9 cellular contexts compared by ENCODE assay signal in genomic region chr7:712601-713457, GRCh38. TPM values are rescaled to one million over a fixed set of nuclear protein-coding genes. Genes with fewer than 3 reads are reported as not detected.
DNase-seq lines count a peak whose midpoint lies in the region; ATAC-seq and TF ChIP-seq lines count a peak whose summit lies in the region.
"Had no signal": no experiment of that assay in that cellular context is flagged by ENCODE, and none has a peak within 500 bp of the region (broad histone marks: within the 10 kb centered on the region; RNA-seq: fewer than 3 reads in every experiment).

No MANE protein-coding gene starts in this region.

- H3K4me3 Mint-ChIP-seq in neural progenitor cell: peak overlapping the region; percentile 77

- peak overlapping the region; percentile 61 for H3K4me2 ChIP-seq in neural progenitor cell

- H3K27ac Mint-ChIP-seq in neural progenitor cell: no peak overlapping the region

- H3K9me3 ChIP-seq in AG04450 (ENCODE audit: control insufficient read depth, insufficient read depth, low read length): peaks cover 4% of the 10 kb centered on the region; the same call in 1 of the 2 replicates
- H3K9me3 ChIP-seq in HEK293 (ENCODE audit: control insufficient read depth, insufficient read depth, low read depth, low read length): no peaks in the 10 kb centered on the region
- H3K9me3 ChIP-seq in effector memory CD4-positive, alpha-beta T cell (ENCODE audit: control insufficient read depth, low read length): no peaks in the 10 kb centered on the region
- H3K9me3 ChIP-seq in neural progenitor cell (ENCODE audit: low read depth): no peaks in the 10 kb centered on the region
- H3K9me3 ChIP-seq: pancreas had no signal

- no peaks in the 10 kb centered on the region for H3K9me3 Mint-ChIP-seq in neural progenitor cell

- peaks cover 3% of the 10 kb centered on the region for H3F3A ChIP-seq in neural progenitor cell (ENCODE audit: low read depth)

- TF ChIP-seq CTCF in AG04450 (IDR thresholded peaks at IDR 0.05; ENCODE audit: low read depth, low read length) (no peak), HEK293 (tag by site-specific recombination; IDR thresholded peaks at IDR 0.05) (no peak), neural progenitor cell (IDR thresholded peaks at IDR 0.05) (no peak), GM13977 (IDR thresholded peaks at IDR 0.05; ENCODE audit: extremely low read depth, insufficient read depth, missing control alignments) (no peak)

- H3K36me3 Mint-ChIP-seq in neural progenitor cell: peaks cover 6% of the 10 kb centered on the region

- no peaks in the 10 kb centered on the region for H3K79me2 ChIP-seq in neural progenitor cell (ENCODE audit: low read depth)

- ATAC-seq in HG02973 (IDR thresholded peaks at IDR 0.05; ENCODE audit: unreplicated experiment) (no peak), HG02678 (IDR thresholded peaks at IDR 0.05; ENCODE audit: unreplicated experiment) (no peak), GM21528 (IDR thresholded peaks at IDR 0.05; ENCODE audit: low FRiP score, unreplicated experiment) (no peak)

- no peak overlapping the region for H3K27ac ChIP-seq in AG04450 (ENCODE audit: low read depth, low read length)
- no peak overlapping the region for H3K27ac ChIP-seq in HEK293 (ENCODE audit: extremely low read depth, low read depth, low read length)
- no peak overlapping the region for H3K27ac ChIP-seq in effector memory CD4-positive, alpha-beta T cell (ENCODE audit: insufficient read depth, low read length, poor library complexity, severe bottlenecking)
- H3K27ac ChIP-seq in neural progenitor cell: no peak overlapping the region
- H3K27ac ChIP-seq: pancreas had no signal

- H3K27me3 ChIP-seq in AG04450 (ENCODE audit: control insufficient read depth, insufficient read depth, low read length) (peaks cover 2% of the 10 kb centered on the region), neural progenitor cell (no peaks in the 10 kb centered on the region)
- H3K27me3 ChIP-seq in effector memory CD4-positive, alpha-beta T cell (replicated peaks; ENCODE audit: control insufficient read depth, insufficient read depth, low read length, poor library complexity, severe bottlenecking): no peaks in the 10 kb centered on the region
- H3K27me3 ChIP-seq: pancreas had no signal

- DNase-seq in AG04450 (ENCODE audit: low read depth, low spot score): no peak
- DNase-seq in effector memory CD4-positive, alpha-beta T cell: no peak
- peak; percentile 51 for DNase-seq in neural progenitor cell (ENCODE audit: low spot score)
- DNase-seq in GM13977 (ENCODE audit: low spot score): no peak

- in situ Hi-C loops in GM13977 (cut with MboI; ENCODE audit: low pct_unique_long_range_greater_than_20kb, low sequenced_read_pairs, unreplicated experiment): no loop called here

- peaks cover 10% of the 10 kb centered on the region for H3K4me1 Mint-ChIP-seq in neural progenitor cell

- H3K36me3 ChIP-seq in HEK293 (ENCODE audit: control insufficient read depth in 2 of 2, insufficient read depth in 1 of 2, low read length in 2 of 2) (no peaks in the 10 kb centered on the region), neural progenitor cell (no peaks in the 10 kb centered on the region)
- H3K36me3 ChIP-seq in effector memory CD4-positive, alpha-beta T cell (ENCODE audit: control insufficient read depth, insufficient read depth, low read length): no peaks in the 10 kb centered on the region
- H3K36me3 ChIP-seq: pancreas had no signal

- H3K4me1 ChIP-seq in HEK293 (ENCODE audit: control insufficient read depth, insufficient read depth, low read length) (no peaks in the 10 kb centered on the region), neural progenitor cell (peaks cover 4% of the 10 kb centered on the region)
- peaks cover 8% of the 10 kb centered on the region for H3K4me1 ChIP-seq in effector memory CD4-positive, alpha-beta T cell (ENCODE audit: control insufficient read depth, insufficient read depth, low read length, poor library complexity, severe bottlenecking)
- H3K4me1 ChIP-seq: pancreas had no signal

- POLR2A ChIA-PET in AG04450 (lab: Yijun Ruan, JAX) (no interaction called here), HEK293 (lab: Yijun Ruan, JAX) (no interaction called here)

- no peak overlapping the region for H3K9ac ChIP-seq in neural progenitor cell

- H4K20me1 ChIP-seq in neural progenitor cell (ENCODE audit: low read depth): no peaks in the 10 kb centered on the region

- H3K4me3 ChIP-seq in AG04450 (ENCODE audit: low read depth, low read length) (peak overlapping the region; percentile 27), HEK293 (ENCODE audit: low read depth, low read length) (no peak overlapping the region), neural progenitor cell (peak overlapping the region; percentile 17)
- H3K4me3 ChIP-seq in effector memory CD4-positive, alpha-beta T cell (ENCODE audit: insufficient read depth, low read depth, low read length, poor library complexity, severe bottlenecking): peak overlapping the region; percentile 25

- peaks cover 8% of the 10 kb centered on the region for H3K27me3 Mint-ChIP-seq in neural progenitor cell (ENCODE audit: insufficient read depth, low read depth)

- peak overlapping the region; percentile 72 for H2AFZ ChIP-seq in neural progenitor cell (replicated peaks)

- CTCF ChIA-PET in AG04450 (lab: Charles Lee): no interaction called here
- CTCF ChIA-PET in HEK293 (lab: Yijun Ruan, JAX): no interaction called here

TF ChIP-seq in HEK293, 187 proteins besides CTCF, POLR2A, EP300 and RAD21:
- TF ChIP-seq ZNF701 (tag by site-specific recombination; IDR thresholded peaks at IDR 0.05) (no peak), EGR2 (tag by site-specific recombination; IDR thresholded peaks at IDR 0.05; ENCODE audit: low read depth) (0 out of 2 replicates have a peak, but pooled peaks have one; percentile 29)

RNA-seq across cellular contexts. Expression of gene DNAAF5, which starts 13.7 kb away (rescaled TPM):
- polyA plus RNA-seq in AG04450 (2011; rRNA removed): 12.6 and 16.9 TPM in 2 replicates
- polyA minus RNA-seq in AG04450 (2011; rRNA and poly(A)+ RNA removed): 23.0 and 24.0 TPM in 2 replicates
- 23.5 and 45.2 TPM in 2 replicates for total RNA-seq in neural progenitor cell (ENCODE audit: low replicate concordance)

RNA-seq across cellular contexts. Expression of gene PRKAR1B, which starts 14.3 kb away (rescaled TPM):
- 16.1 and 17.8 TPM in 2 replicates for polyA plus RNA-seq in AG04450 (2011; rRNA removed)
- 19.2 and 24.0 TPM in 2 replicates for polyA minus RNA-seq in AG04450 (2011; rRNA and poly(A)+ RNA removed)
- 11.8 and 15.6 TPM in 2 replicates for total RNA-seq in neural progenitor cell (ENCODE audit: low replicate concordance)
